12 cellular contexts compared by ENCODE assay signal in genomic region chrX:154827194-154827593, GRCh38.
DNase-seq lines count a peak whose midpoint lies in the region; ATAC-seq and TF ChIP-seq lines count a peak whose summit lies in the region.
"Had no signal": no experiment of that assay in that cellular context is flagged by ENCODE, and none has a peak within 500 bp of the region (broad histone marks: within the 10 kb centered on the region; RNA-seq: fewer than 3 reads in every experiment).

No MANE protein-coding gene starts in this region.

- no peaks in the 10 kb centered on the region for H4K20me1 ChIP-seq in MM.1S (ENCODE audit: insufficient read depth, low read length)

- no peaks in the 10 kb centered on the region for H3K36me3 Mint-ChIP-seq in activated naive CD4-positive, alpha-beta T cell treated with anti-CD3 and anti-CD28 coated beads, Interleukin-2, amount 10 ng/mL, durations not matched to agents 7 days and 5 days
- no peaks in the 10 kb centered on the region for H3K36me3 Mint-ChIP-seq in stimulated activated naive B cell treated with anti-CD40 and anti-IgM and Interleukin-4, amounts not matched to agents 10 μg/mL and 1 μg/mL and 100 μg/mL, for 72 hours

- H3K4me3 ChIP-seq in MM.1S (ENCODE audit: low read length) = peak overlapping the region; percentile 20; the same call in 1 of the 2 replicates
- H3K4me3 ChIP-seq: SK-N-MC had no signal

- H3K79me2 ChIP-seq in MM.1S (ENCODE audit: low read length) = no peaks in the 10 kb centered on the region

- H3K36me3 ChIP-seq in MM.1S (replicated peaks; ENCODE audit: insufficient read depth, low read length) = no peaks in the 10 kb centered on the region

- H3K9ac ChIP-seq in MM.1S (ENCODE audit: low read length) = no peak overlapping the region

- DNase-seq in activated naive CD4-positive, alpha-beta T cell treated with anti-CD3 and anti-CD28 coated beads, Interleukin-2, amount 10 ng/mL, durations not matched to agents 7 days and 5 days = no peak
- no peak for DNase-seq in activated naive CD4-positive, alpha-beta T cell (lab: John Stamatoyannopoulos, UW)
- DNase-seq in MM.1S = no peak
- DNase-seq in stimulated activated naive B cell treated with anti-CD40 and anti-IgM and Interleukin-4, amounts not matched to agents 10 μg/mL and 1 μg/mL and 100 μg/mL, for 72 hours = no peak
- no peak for DNase-seq in pons (ENCODE audit: low spot score)
- no peak for DNase-seq in C1 segment of cervical spinal cord (lab: John Stamatoyannopoulos, UW)
- DNase-seq: hypothalamus, NCI-H187 treated with DMSO at 0.1 percent for 48 hours, nephron progenitor cell had no signal

- H3K4me1 ChIP-seq in MM.1S (ENCODE audit: low read length) = peaks cover 20% of the 10 kb centered on the region

- no peaks in the 10 kb centered on the region for H3K27me3 ChIP-seq in MM.1S (replicated peaks; ENCODE audit: insufficient read depth, low read length)

- H3F3A ChIP-seq in MM.1S (ENCODE audit: insufficient read depth, low read length) = peaks cover 8% of the 10 kb centered on the region; the same call in 1 of the 2 replicates

- H3K4me2 ChIP-seq in MM.1S (ENCODE audit: low read depth, low read length) = peak overlapping the region; percentile 53

- peaks cover 27% of the 10 kb centered on the region for H3K4me1 Mint-ChIP-seq in activated naive CD4-positive, alpha-beta T cell treated with anti-CD3 and anti-CD28 coated beads, Interleukin-2, amount 10 ng/mL, durations not matched to agents 7 days and 5 days
- peaks cover 19 to 21% of the 10 kb centered on the region in 2 donors for H3K4me1 Mint-ChIP-seq in stimulated activated naive B cell treated with anti-CD40 and anti-IgM and Interleukin-4, amounts not matched to agents 10 μg/mL and 1 μg/mL and 100 μg/mL, for 72 hours
- H3K4me1 Mint-ChIP-seq: nephron progenitor cell had no signal

- H3K4me3 Mint-ChIP-seq in activated naive CD4-positive, alpha-beta T cell treated with anti-CD3 and anti-CD28 coated beads, Interleukin-2, amount 10 ng/mL, durations not matched to agents 7 days and 5 days = no peak overlapping the region
- no peak overlapping the region for H3K4me3 Mint-ChIP-seq in stimulated activated naive B cell treated with anti-CD40 and anti-IgM and Interleukin-4, amounts not matched to agents 10 μg/mL and 1 μg/mL and 100 μg/mL, for 72 hours
- H3K4me3 Mint-ChIP-seq: nephron progenitor cell had no signal

- peaks cover 4% of the 10 kb centered on the region for H3K27me3 Mint-ChIP-seq in activated naive CD4-positive, alpha-beta T cell treated with anti-CD3 and anti-CD28 coated beads, Interleukin-2, amount 10 ng/mL, durations not matched to agents 7 days and 5 days
- no peaks in the 10 kb centered on the region for H3K27me3 Mint-ChIP-seq in stimulated activated naive B cell treated with anti-CD40 and anti-IgM and Interleukin-4, amounts not matched to agents 10 μg/mL and 1 μg/mL and 100 μg/mL, for 72 hours

- TF ChIP-seq CTCF in MM.1S (IDR thresholded peaks at IDR 0.05; ENCODE audit: low read length) = no peak

- ATAC-seq in HG02642 (IDR thresholded peaks at IDR 0.05; ENCODE audit: poor library complexity, unreplicated experiment) = peak; percentile 45
- ATAC-seq in stimulated activated naive B cell treated with anti-CD40 and anti-IgM and Interleukin-4, amounts not matched to agents 10 μg/mL and 1 μg/mL and 100 μg/mL, for 72 hours (replicated peaks) = peak in 1 of 2 donors; percentile 20
- no peak for ATAC-seq in GM21526 (IDR thresholded peaks at IDR 0.05; ENCODE audit: low FRiP score, unreplicated experiment)

- H3K9me2 ChIP-seq in MM.1S (replicated peaks; ENCODE audit: insufficient read depth, low read length) = no peaks in the 10 kb centered on the region

- peak overlapping the region; percentile 67 for H3K27ac ChIP-seq in MM.1S (ENCODE audit: low read length)
- H3K27ac ChIP-seq: SK-N-MC had no signal

- H3K9me3 Mint-ChIP-seq in activated naive CD4-positive, alpha-beta T cell treated with anti-CD3 and anti-CD28 coated beads, Interleukin-2, amount 10 ng/mL, durations not matched to agents 7 days and 5 days = no peaks in the 10 kb centered on the region
- H3K9me3 Mint-ChIP-seq in stimulated activated naive B cell treated with anti-CD40 and anti-IgM and Interleukin-4, amounts not matched to agents 10 μg/mL and 1 μg/mL and 100 μg/mL, for 72 hours = no peaks in the 10 kb centered on the region

- H2AFZ ChIP-seq in MM.1S (ENCODE audit: low read length) = peak overlapping the region; percentile 49

- H3K9me3 ChIP-seq in MM.1S (replicated peaks; ENCODE audit: insufficient read depth, low read length) = no peaks in the 10 kb centered on the region

- CTCF ChIA-PET in activated naive CD4-positive, alpha-beta T cell treated with anti-CD3 and anti-CD28 coated beads, Interleukin-2, amount 10 ng/mL, durations not matched to agents 7 days and 5 days (lab: Charles Lee) = no interaction called here

- peak overlapping the region; percentile 83 for H3K27ac Mint-ChIP-seq in activated naive CD4-positive, alpha-beta T cell treated with anti-CD3 and anti-CD28 coated beads, Interleukin-2, amount 10 ng/mL, durations not matched to agents 7 days and 5 days
- peak overlapping the region; percentile 79 for H3K27ac Mint-ChIP-seq in stimulated activated naive B cell treated with anti-CD40 and anti-IgM and Interleukin-4, amounts not matched to agents 10 μg/mL and 1 μg/mL and 100 μg/mL, for 72 hours
- H3K27ac Mint-ChIP-seq: nephron progenitor cell had no signal
